In genomic region chr19:35569281-35569781, GRCh38 we compare ENCODE assay signal across 22 cellular contexts. TPM values are rescaled to one million over a fixed set of nuclear protein-coding genes. Genes with fewer than 3 reads are reported as not detected.
DNase-seq lines count a peak whose midpoint lies in the region; ATAC-seq and TF ChIP-seq lines count a peak whose summit lies in the region.
"Had no signal": no experiment of that assay in that cellular context is flagged by ENCODE, and none has a peak within 500 bp of the region (broad histone marks: within the 10 kb centered on the region; RNA-seq: fewer than 3 reads in every experiment).

No MANE protein-coding gene starts in this region.

- no peak overlapping the region for H3K27ac Mint-ChIP-seq in activated naive CD4-positive, alpha-beta T cell treated with anti-CD3 and anti-CD28 coated beads, Interleukin-2, amount 10 ng/mL, durations not matched to agents 7 days and 5 days
- H3K27ac Mint-ChIP-seq: CD8-positive, alpha-beta T cell had no signal

- H3K27me3 Mint-ChIP-seq in activated T-cell treated with anti-CD3 and anti-CD28 coated beads, Interleukin-2, amount 50 U/mL, for 4 hours (ENCODE audit: low read depth), result peaks cover 42% of the 10 kb centered on the region
- H3K27me3 Mint-ChIP-seq in activated naive CD4-positive, alpha-beta T cell treated with anti-CD3 and anti-CD28 coated beads, Interleukin-2, amount 10 ng/mL, durations not matched to agents 7 days and 5 days, result peaks cover 43% of the 10 kb centered on the region

- H3K27ac ChIP-seq in body of pancreas (peak overlapping the region in 3 of 4 donors; percentile 58 to 61 (median 59)), neuronal stem cell (replicated peaks; ENCODE audit: low read length) (no peak overlapping the region), trophoblast cell (ENCODE audit: low read depth, low read length) (no peak overlapping the region)
- H3K27ac ChIP-seq: 22Rv1 had no signal

- H3K14ac ChIP-seq in neuronal stem cell (ENCODE audit: low read length), result peak overlapping the region; percentile 84
- no peak overlapping the region for H3K14ac ChIP-seq in trophoblast cell (ENCODE audit: low read length)

- no peaks in the 10 kb centered on the region for H3K79me2 ChIP-seq in trophoblast cell (ENCODE audit: control insufficient read depth, insufficient read depth, low read length, poor library complexity)

- peak overlapping the region; percentile 12 for H3K9ac ChIP-seq in neuronal stem cell (ENCODE audit: low read depth, low read length, poor library complexity)
- no peak overlapping the region for H3K9ac ChIP-seq in trophoblast cell (ENCODE audit: low read length)

- H2AFZ ChIP-seq in neuronal stem cell (ENCODE audit: low read length) (no peak overlapping the region), trophoblast cell (ENCODE audit: insufficient read depth, low read length, poor library complexity) (no peak overlapping the region)

- no peak overlapping the region for H4K12ac ChIP-seq in trophoblast cell (ENCODE audit: low read depth, low read length)

- H4K8ac ChIP-seq in neuronal stem cell (ENCODE audit: low read depth, low read length) (peak overlapping the region; percentile 56), trophoblast cell (ENCODE audit: low read depth, low read length) (no peak overlapping the region)

- H2BK12ac ChIP-seq in neuronal stem cell (ENCODE audit: low read length), result no peak overlapping the region
- H2BK12ac ChIP-seq in trophoblast cell (ENCODE audit: low read length), result no peak overlapping the region

- H3K36me3 ChIP-seq in body of pancreas (replicated peaks in 1 of 2; ENCODE audit: insufficient read depth in 1 of 2, low read depth in 2 of 2) (no peaks in the 10 kb centered on the region), neuronal stem cell (replicated peaks in 1 of 2; ENCODE audit: control insufficient read depth in 2 of 2, insufficient read depth in 2 of 2, low read length in 2 of 2) (no peaks in the 10 kb centered on the region), trophoblast cell (ENCODE audit: control insufficient read depth in 1 of 2, insufficient read depth in 2 of 2, low read length in 2 of 2) (no peaks in the 10 kb centered on the region)

- H3K4me3 Mint-ChIP-seq in activated T-cell treated with anti-CD3 and anti-CD28 coated beads, Interleukin-2, amount 50 U/mL, for 4 hours, result no peak overlapping the region
- H3K4me3 Mint-ChIP-seq in activated naive CD4-positive, alpha-beta T cell treated with anti-CD3 and anti-CD28 coated beads, Interleukin-2, amount 10 ng/mL, durations not matched to agents 7 days and 5 days, result no peak overlapping the region
- H3K4me3 Mint-ChIP-seq: CD8-positive, alpha-beta T cell had no signal

- H3K4ac ChIP-seq in neuronal stem cell (ENCODE audit: low read length) (no peak overlapping the region), trophoblast cell (ENCODE audit: low read depth, low read length) (no peak overlapping the region)

- no peak for TF ChIP-seq CTCF in body of pancreas (IDR thresholded peaks at IDR 0.05)

- no peaks in the 10 kb centered on the region for H3K9me3 Mint-ChIP-seq in activated T-cell treated with anti-CD3 and anti-CD28 coated beads, Interleukin-2, amount 50 U/mL, for 4 hours
- no peaks in the 10 kb centered on the region for H3K9me3 Mint-ChIP-seq in activated naive CD4-positive, alpha-beta T cell treated with anti-CD3 and anti-CD28 coated beads, Interleukin-2, amount 10 ng/mL, durations not matched to agents 7 days and 5 days
- H3K9me3 Mint-ChIP-seq: CD8-positive, alpha-beta T cell had no signal

- intact Hi-C loops in body of pancreas (cut with DNase I), result no loop called here

- peak overlapping the region; percentile 52 for H2AK5ac ChIP-seq in neuronal stem cell (ENCODE audit: low read depth, low read length)
- no peak overlapping the region for H2AK5ac ChIP-seq in trophoblast cell (ENCODE audit: low read length)

- H4K91ac ChIP-seq in neuronal stem cell (ENCODE audit: low read depth, low read length, poor library complexity), result no peak overlapping the region
- H4K91ac ChIP-seq in trophoblast cell (ENCODE audit: low read depth, low read length), result no peak overlapping the region

- no peak overlapping the region for H2BK120ac ChIP-seq in neuronal stem cell (ENCODE audit: low read depth, low read length)
- no peak overlapping the region for H2BK120ac ChIP-seq in trophoblast cell (ENCODE audit: insufficient read depth, low read length, poor library complexity)

- H3K9me3 ChIP-seq in body of pancreas (no peaks in the 10 kb centered on the region), neuronal stem cell (replicated peaks in 1 of 2; ENCODE audit: control insufficient read depth in 2 of 2, insufficient read depth in 1 of 2, low read depth in 1 of 2, low read length in 2 of 2) (peaks cover 0 to 2% of the 10 kb centered on the region in 2 donors), trophoblast cell (ENCODE audit: insufficient read depth, low read depth, low read length) (peaks cover 2% of the 10 kb centered on the region)

- H3K18ac ChIP-seq in neuronal stem cell (ENCODE audit: low read length) (peak overlapping the region; percentile 35), trophoblast cell (ENCODE audit: low read length) (no peak overlapping the region)

- DNase-seq in DMS79 treated with DMSO at 0.1 percent for 48 hours (lab: John Stamatoyannopoulos, UW) (peak; percentile 11), DMS79 (lab: John Stamatoyannopoulos, UW) (no peak), NCI-H1105 (lab: John Stamatoyannopoulos, UW) (peak; percentile 76), body of pancreas (peak; percentile 40 to 81 (median 74)), neuronal stem cell (ENCODE audit: low spot score) (no peak), trophoblast cell (no peak)
- no peak for DNase-seq in activated T-cell treated with anti-CD3 and anti-CD28 coated beads, Interleukin-2, amount 50 U/mL, for 4 hours
- no peak for DNase-seq in activated naive CD4-positive, alpha-beta T cell treated with anti-CD3 and anti-CD28 coated beads, Interleukin-2, amount 10 ng/mL, durations not matched to agents 7 days and 5 days
- DNase-seq: ACHN; CD8-positive, alpha-beta T cell; GDM1; KG1; NCI-H187 treated with DMSO at 0.1 percent for 48 hours; NCI-H345; NCI-H524; NCI-H82; OCI-M1 had no signal

- no peaks in the 10 kb centered on the region for H3K27me3 ChIP-seq in body of pancreas
- peaks cover 0 to 10% (median 2%) of the 10 kb centered on the region in 3 experiments for H3K27me3 ChIP-seq in neuronal stem cell (ENCODE audit: control insufficient read depth in 3 of 3, insufficient read depth in 3 of 3, low read depth in 1 of 3, low read length in 3 of 3)
- H3K27me3 ChIP-seq in trophoblast cell (ENCODE audit: insufficient read depth, low read length), result no peaks in the 10 kb centered on the region

- H3K4me1 Mint-ChIP-seq in activated T-cell treated with anti-CD3 and anti-CD28 coated beads, Interleukin-2, amount 50 U/mL, for 4 hours (ENCODE audit: low read depth), result no peaks in the 10 kb centered on the region
- peaks cover 2% of the 10 kb centered on the region for H3K4me1 Mint-ChIP-seq in activated naive CD4-positive, alpha-beta T cell treated with anti-CD3 and anti-CD28 coated beads, Interleukin-2, amount 10 ng/mL, durations not matched to agents 7 days and 5 days

- no peak for TF ChIP-seq POLR2A in body of pancreas (IDR thresholded peaks at IDR 0.05)

- H3K23ac ChIP-seq in neuronal stem cell (ENCODE audit: low read depth, low read length, poor library complexity) (no peak overlapping the region), trophoblast cell (ENCODE audit: low read length) (no peak overlapping the region)

- no peak overlapping the region for H2BK5ac ChIP-seq in neuronal stem cell (ENCODE audit: low read length)
- H2BK5ac ChIP-seq in trophoblast cell (ENCODE audit: low read depth, low read length, poor library complexity), result no peak overlapping the region

- H3K36me3 Mint-ChIP-seq in activated T-cell treated with anti-CD3 and anti-CD28 coated beads, Interleukin-2, amount 50 U/mL, for 4 hours (ENCODE audit: insufficient read depth), result no peaks in the 10 kb centered on the region
- H3K36me3 Mint-ChIP-seq in activated naive CD4-positive, alpha-beta T cell treated with anti-CD3 and anti-CD28 coated beads, Interleukin-2, amount 10 ng/mL, durations not matched to agents 7 days and 5 days, result no peaks in the 10 kb centered on the region
- H3K36me3 Mint-ChIP-seq: CD8-positive, alpha-beta T cell had no signal

- H2BK15ac ChIP-seq in neuronal stem cell (ENCODE audit: low read length), result no peak overlapping the region

- H3K4me3 ChIP-seq in body of pancreas (no peak overlapping the region), neuronal stem cell (ENCODE audit: low read length in 2 of 2) (no peak overlapping the region), trophoblast cell (ENCODE audit: low read depth, low read length) (no peak overlapping the region)

- no peak overlapping the region for H3K4me2 ChIP-seq in neuronal stem cell (ENCODE audit: insufficient read depth, low read length, poor library complexity, severe bottlenecking)
- H3K4me2 ChIP-seq in trophoblast cell (ENCODE audit: low read length), result no peak overlapping the region

- peak; percentile 70 for ATAC-seq in body of pancreas
- ATAC-seq in activated T-cell treated with anti-CD3 and anti-CD28 coated beads, Interleukin-2, amount 50 U/mL, for 4 hours, result no peak
- ATAC-seq: CD8-positive, alpha-beta T cell had no signal

- 9 to 22% methylated on average over 1 to 5 of the region's 5 CpGs for WGBS in body of pancreas, 2 donors
- no CpG with 5 or more reads among the region's 5 CpGs for WGBS in neuronal stem cell (ENCODE audit: extremely low coverage in 2 of 2, insufficient read length in 2 of 2, insufficient replicate concordance in 1 of 2), 2 donors
- WGBS in trophoblast cell (ENCODE audit: extremely low coverage, insufficient coverage, insufficient read length), result no CpG with 5 or more reads among the region's 5 CpGs

- peaks cover 71% of the 10 kb centered on the region for H3K4me1 ChIP-seq in body of pancreas
- no peaks in the 10 kb centered on the region for H3K4me1 ChIP-seq in neuronal stem cell (ENCODE audit: control insufficient read depth in 2 of 2, insufficient read depth in 1 of 2, low read depth in 1 of 2, low read length in 2 of 2)
- no peaks in the 10 kb centered on the region for H3K4me1 ChIP-seq in trophoblast cell (ENCODE audit: control insufficient read depth in 1 of 2, insufficient read depth in 2 of 2, low read length in 2 of 2)

- CTCF ChIA-PET in activated naive CD4-positive, alpha-beta T cell treated with anti-CD3 and anti-CD28 coated beads, Interleukin-2, amount 10 ng/mL, durations not matched to agents 7 days and 5 days (lab: Charles Lee), result interaction anchor here (0.7 kb wide), 1 partner anchor 21 kb away, joined by 3 read pairs; no protein-coding TSS in a partner anchor

- H3K79me1 ChIP-seq in neuronal stem cell (ENCODE audit: low read depth, low read length) (no peaks in the 10 kb centered on the region), trophoblast cell (ENCODE audit: low read length) (no peaks in the 10 kb centered on the region)

RNA-seq across cellular contexts. Expression of gene ATP4A, which starts 5.9 kb away (rescaled TPM):
- total RNA-seq in body of pancreas, result 1 to 10 TPM in 1 of 2 donors, not detected in 1; 8.2 TPM
- 0.04 TPM for polyA plus RNA-seq in neuronal stem cell (2013, experiment 1 of 2)
- 0.03 TPM for polyA plus RNA-seq in neuronal stem cell (2013, experiment 2 of 2)
- not detected for total RNA-seq in activated T-cell treated with anti-CD3 and anti-CD28 coated beads, Interleukin-2, amount 50 U/mL, for 4 hours
- not detected in 2 replicates for polyA plus RNA-seq in trophoblast cell (2013)
- total RNA-seq: CD8-positive, alpha-beta T cell; Daoy; H4; HT1080; SK-MEL-5 had no signal

RNA-seq across cellular contexts. Expression of gene PMIS2, which starts 16.6 kb away (rescaled TPM):
- not detected for total RNA-seq in body of pancreas
- polyA plus RNA-seq in neuronal stem cell (2013, experiment 1 of 2), result not detected
- polyA plus RNA-seq in neuronal stem cell (2013, experiment 2 of 2), result not detected
- total RNA-seq in activated T-cell treated with anti-CD3 and anti-CD28 coated beads, Interleukin-2, amount 50 U/mL, for 4 hours, result not detected
- not detected in 2 replicates for polyA plus RNA-seq in trophoblast cell (2013)
- total RNA-seq: CD8-positive, alpha-beta T cell; Daoy; H4; HT1080; SK-MEL-5 had no signal

RNA-seq across cellular contexts. Expression of gene TMEM147, which starts 23.9 kb away (rescaled TPM):
- 10 to 100 TPM; 59.4 to 67.9 TPM for total RNA-seq in body of pancreas
- 86.7 TPM for polyA plus RNA-seq in neuronal stem cell (2013, experiment 1 of 2)
- 90.3 TPM for polyA plus RNA-seq in neuronal stem cell (2013, experiment 2 of 2)
- total RNA-seq in activated T-cell treated with anti-CD3 and anti-CD28 coated beads, Interleukin-2, amount 50 U/mL, for 4 hours, result 100 to 1,000 TPM; 111 to 148 (median 115) TPM
- 74.2 and 81.6 TPM in 2 replicates for polyA plus RNA-seq in trophoblast cell (2013)

RNA-seq across cellular contexts. Expression of gene GAPDHS, which starts 36.1 kb away (rescaled TPM):
- total RNA-seq in body of pancreas, result not detected
- 0.03 TPM for polyA plus RNA-seq in neuronal stem cell (2013, experiment 1 of 2)
- polyA plus RNA-seq in neuronal stem cell (2013, experiment 2 of 2), result not detected
- not detected for total RNA-seq in activated T-cell treated with anti-CD3 and anti-CD28 coated beads, Interleukin-2, amount 50 U/mL, for 4 hours
- not detected in 2 replicates for polyA plus RNA-seq in trophoblast cell (2013)
- total RNA-seq: CD8-positive, alpha-beta T cell; Daoy; H4; HT1080 had no signal

RNA-seq across cellular contexts. Expression of gene SBSN, which starts 41.2 kb away (rescaled TPM):
- not detected for total RNA-seq in body of pancreas
- 0.06 TPM for polyA plus RNA-seq in neuronal stem cell (2013, experiment 1 of 2)
- 0.10 TPM for polyA plus RNA-seq in neuronal stem cell (2013, experiment 2 of 2)
- total RNA-seq in activated T-cell treated with anti-CD3 and anti-CD28 coated beads, Interleukin-2, amount 50 U/mL, for 4 hours, result not detected
- polyA plus RNA-seq in trophoblast cell (2013), result 7.9 TPM in 2 replicates
- total RNA-seq: CD8-positive, alpha-beta T cell; SK-MEL-5 had no signal

Comparison
In these comparisons a context has a peak if more than half of its experiments do, and no peak if none do; other contexts are left out.
1. DNase-seq: peak in DMS79 treated with DMSO at 0.1 percent for 48 hours (single experiment), NCI-H1105 (single experiment) and body of pancreas (4 of 4); none in DMS79 (single experiment), neuronal stem cell (single experiment), activated T-cell treated with anti-CD3 and anti-CD28 coated beads, Interleukin-2, amount 50 U/mL, for 4 hours (single experiment), trophoblast cell (0 of 2) and activated naive CD4-positive, alpha-beta T cell treated with anti-CD3 and anti-CD28 coated beads, Interleukin-2, amount 10 ng/mL, durations not matched to agents 7 days and 5 days (single experiment).
2. H3K27ac ChIP-seq: peak in body of pancreas (3 of 4); none in neuronal stem cell (single experiment) and trophoblast cell (single experiment).